2 cellular contexts compared by ENCODE assay signal in the genomic region with DNA sequence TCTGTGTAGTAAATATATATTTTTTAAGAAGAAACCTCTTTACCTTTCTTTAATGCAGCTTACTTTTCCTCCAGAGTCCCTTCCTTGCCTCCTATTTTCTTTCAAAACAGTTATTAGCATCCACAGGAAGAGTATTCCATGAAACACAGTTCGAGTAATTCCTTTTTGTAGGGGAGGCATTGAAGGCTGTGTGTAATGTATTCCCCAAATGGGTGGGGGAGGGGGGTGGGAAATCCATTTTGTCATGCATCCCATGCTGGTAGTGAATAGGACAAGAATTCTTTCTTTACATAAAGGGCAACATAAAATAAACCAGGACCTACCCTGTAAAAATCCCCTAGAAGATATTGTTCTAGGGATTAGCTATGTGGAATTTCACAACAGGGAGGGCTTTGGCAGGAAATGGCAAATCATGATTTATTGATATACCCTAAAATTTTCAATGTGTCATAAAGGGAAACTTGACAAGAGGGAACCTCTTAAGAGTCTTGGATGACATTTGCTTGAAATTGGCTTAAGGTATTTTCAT.
TF ChIP-seq lines count a peak whose summit lies in the region.

No MANE protein-coding gene starts in this region.

TF ChIP-seq in GM23338, 12 proteins besides CTCF, POLR2A, EP300 and RAD21 (continued from another document):
- TF ChIP-seq, protein P1, sequence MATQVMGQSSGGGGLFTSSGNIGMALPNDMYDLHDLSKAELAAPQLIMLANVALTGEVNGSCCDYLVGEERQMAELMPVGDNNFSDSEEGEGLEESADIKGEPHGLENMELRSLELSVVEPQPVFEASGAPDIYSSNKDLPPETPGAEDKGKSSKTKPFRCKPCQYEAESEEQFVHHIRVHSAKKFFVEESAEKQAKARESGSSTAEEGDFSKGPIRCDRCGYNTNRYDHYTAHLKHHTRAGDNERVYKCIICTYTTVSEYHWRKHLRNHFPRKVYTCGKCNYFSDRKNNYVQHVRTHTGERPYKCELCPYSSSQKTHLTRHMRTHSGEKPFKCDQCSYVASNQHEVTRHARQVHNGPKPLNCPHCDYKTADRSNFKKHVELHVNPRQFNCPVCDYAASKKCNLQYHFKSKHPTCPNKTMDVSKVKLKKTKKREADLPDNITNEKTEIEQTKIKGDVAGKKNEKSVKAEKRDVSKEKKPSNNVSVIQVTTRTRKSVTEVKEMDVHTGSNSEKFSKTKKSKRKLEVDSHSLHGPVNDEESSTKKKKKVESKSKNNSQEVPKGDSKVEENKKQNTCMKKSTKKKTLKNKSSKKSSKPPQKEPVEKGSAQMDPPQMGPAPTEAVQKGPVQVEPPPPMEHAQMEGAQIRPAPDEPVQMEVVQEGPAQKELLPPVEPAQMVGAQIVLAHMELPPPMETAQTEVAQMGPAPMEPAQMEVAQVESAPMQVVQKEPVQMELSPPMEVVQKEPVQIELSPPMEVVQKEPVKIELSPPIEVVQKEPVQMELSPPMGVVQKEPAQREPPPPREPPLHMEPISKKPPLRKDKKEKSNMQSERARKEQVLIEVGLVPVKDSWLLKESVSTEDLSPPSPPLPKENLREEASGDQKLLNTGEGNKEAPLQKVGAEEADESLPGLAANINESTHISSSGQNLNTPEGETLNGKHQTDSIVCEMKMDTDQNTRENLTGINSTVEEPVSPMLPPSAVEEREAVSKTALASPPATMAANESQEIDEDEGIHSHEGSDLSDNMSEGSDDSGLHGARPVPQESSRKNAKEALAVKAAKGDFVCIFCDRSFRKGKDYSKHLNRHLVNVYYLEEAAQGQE (IDR thresholded peaks at IDR 0.05; ENCODE audit: unreplicated experiment) = no peak
- TF ChIP-seq, protein P2, sequence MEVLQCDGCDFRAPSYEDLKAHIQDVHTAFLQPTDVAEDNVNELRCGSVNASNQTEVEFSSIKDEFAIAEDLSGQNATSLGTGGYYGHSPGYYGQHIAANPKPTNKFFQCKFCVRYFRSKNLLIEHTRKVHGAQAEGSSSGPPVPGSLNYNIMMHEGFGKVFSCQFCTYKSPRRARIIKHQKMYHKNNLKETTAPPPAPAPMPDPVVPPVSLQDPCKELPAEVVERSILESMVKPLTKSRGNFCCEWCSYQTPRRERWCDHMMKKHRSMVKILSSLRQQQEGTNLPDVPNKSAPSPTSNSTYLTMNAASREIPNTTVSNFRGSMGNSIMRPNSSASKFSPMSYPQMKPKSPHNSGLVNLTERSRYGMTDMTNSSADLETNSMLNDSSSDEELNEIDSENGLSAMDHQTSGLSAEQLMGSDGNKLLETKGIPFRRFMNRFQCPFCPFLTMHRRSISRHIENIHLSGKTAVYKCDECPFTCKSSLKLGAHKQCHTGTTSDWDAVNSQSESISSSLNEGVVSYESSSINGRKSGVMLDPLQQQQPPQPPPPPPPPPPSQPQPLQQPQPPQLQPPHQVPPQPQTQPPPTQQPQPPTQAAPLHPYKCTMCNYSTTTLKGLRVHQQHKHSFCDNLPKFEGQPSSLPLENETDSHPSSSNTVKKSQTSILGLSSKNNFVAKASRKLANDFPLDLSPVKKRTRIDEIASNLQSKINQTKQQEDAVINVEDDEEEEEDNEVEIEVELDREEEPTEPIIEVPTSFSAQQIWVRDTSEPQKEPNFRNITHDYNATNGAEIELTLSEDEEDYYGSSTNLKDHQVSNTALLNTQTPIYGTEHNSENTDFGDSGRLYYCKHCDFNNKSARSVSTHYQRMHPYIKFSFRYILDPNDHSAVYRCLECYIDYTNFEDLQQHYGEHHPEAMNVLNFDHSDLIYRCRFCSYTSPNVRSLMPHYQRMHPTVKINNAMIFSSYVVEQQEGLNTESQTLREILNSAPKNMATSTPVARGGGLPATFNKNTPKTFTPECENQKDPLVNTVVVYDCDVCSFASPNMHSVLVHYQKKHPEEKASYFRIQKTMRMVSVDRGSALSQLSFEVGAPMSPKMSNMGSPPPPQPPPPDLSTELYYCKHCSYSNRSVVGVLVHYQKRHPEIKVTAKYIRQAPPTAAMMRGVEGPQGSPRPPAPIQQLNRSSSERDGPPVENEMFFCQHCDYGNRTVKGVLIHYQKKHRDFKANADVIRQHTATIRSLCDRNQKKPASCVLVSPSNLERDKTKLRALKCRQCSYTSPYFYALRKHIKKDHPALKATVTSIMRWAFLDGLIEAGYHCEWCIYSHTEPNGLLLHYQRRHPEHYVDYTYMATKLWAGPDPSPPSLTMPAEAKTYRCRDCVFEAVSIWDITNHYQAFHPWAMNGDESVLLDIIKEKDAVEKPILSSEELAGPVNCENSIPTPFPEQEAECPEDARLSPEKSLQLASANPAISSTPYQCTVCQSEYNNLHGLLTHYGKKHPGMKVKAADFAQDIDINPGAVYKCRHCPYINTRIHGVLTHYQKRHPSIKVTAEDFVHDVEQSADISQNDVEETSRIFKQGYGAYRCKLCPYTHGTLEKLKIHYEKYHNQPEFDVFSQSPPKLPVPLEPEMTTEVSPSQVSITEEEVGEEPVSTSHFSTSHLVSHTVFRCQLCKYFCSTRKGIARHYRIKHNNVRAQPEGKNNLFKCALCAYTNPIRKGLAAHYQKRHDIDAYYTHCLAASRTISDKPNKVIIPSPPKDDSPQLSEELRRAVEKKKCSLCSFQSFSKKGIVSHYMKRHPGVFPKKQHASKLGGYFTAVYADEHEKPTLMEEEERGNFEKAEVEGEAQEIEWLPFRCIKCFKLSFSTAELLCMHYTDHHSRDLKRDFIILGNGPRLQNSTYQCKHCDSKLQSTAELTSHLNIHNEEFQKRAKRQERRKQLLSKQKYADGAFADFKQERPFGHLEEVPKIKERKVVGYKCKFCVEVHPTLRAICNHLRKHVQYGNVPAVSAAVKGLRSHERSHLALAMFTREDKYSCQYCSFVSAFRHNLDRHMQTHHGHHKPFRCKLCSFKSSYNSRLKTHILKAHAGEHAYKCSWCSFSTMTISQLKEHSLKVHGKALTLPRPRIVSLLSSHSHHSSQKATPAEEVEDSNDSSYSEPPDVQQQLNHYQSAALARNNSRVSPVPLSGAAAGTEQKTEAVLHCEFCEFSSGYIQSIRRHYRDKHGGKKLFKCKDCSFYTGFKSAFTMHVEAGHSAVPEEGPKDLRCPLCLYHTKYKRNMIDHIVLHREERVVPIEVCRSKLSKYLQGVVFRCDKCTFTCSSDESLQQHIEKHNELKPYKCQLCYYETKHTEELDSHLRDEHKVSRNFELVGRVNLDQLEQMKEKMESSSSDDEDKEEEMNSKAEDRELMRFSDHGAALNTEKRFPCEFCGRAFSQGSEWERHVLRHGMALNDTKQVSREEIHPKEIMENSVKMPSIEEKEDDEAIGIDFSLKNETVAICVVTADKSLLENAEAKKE (CRISPR knock-in tag; IDR thresholded peaks at IDR 0.05) = no peak
- TF ChIP-seq EZH2phosphoT487 (IDR thresholded peaks at IDR 0.05; ENCODE audit: unreplicated experiment) (no peak), CREB1 (CRISPR knock-in tag; IDR thresholded peaks at IDR 0.05; ENCODE audit: low read depth) (no peak), POLR2AphosphoS5 (IDR thresholded peaks at IDR 0.05; ENCODE audit: low read depth) (no peak), JUNB (IDR thresholded peaks at IDR 0.05; ENCODE audit: unreplicated experiment) (no peak), NANOG (IDR thresholded peaks at IDR 0.05; ENCODE audit: borderline replicate concordance) (no peak)

TF ChIP-seq in WTC11, 78 proteins besides CTCF, POLR2A, EP300 and RAD21 (continued from another document):
- TF ChIP-seq, protein P3, sequence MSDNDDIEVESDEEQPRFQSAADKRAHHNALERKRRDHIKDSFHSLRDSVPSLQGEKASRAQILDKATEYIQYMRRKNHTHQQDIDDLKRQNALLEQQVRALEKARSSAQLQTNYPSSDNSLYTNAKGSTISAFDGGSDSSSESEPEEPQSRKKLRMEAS (CRISPR knock-in tag; IDR thresholded peaks at IDR 0.05) = no peak
- no peak for TF ChIP-seq ATF1 (CRISPR knock-in tag; IDR thresholded peaks at IDR 0.05)
- no peak for TF ChIP-seq SOX15 (CRISPR knock-in tag; IDR thresholded peaks at IDR 0.05)
- TF ChIP-seq, protein P4, sequence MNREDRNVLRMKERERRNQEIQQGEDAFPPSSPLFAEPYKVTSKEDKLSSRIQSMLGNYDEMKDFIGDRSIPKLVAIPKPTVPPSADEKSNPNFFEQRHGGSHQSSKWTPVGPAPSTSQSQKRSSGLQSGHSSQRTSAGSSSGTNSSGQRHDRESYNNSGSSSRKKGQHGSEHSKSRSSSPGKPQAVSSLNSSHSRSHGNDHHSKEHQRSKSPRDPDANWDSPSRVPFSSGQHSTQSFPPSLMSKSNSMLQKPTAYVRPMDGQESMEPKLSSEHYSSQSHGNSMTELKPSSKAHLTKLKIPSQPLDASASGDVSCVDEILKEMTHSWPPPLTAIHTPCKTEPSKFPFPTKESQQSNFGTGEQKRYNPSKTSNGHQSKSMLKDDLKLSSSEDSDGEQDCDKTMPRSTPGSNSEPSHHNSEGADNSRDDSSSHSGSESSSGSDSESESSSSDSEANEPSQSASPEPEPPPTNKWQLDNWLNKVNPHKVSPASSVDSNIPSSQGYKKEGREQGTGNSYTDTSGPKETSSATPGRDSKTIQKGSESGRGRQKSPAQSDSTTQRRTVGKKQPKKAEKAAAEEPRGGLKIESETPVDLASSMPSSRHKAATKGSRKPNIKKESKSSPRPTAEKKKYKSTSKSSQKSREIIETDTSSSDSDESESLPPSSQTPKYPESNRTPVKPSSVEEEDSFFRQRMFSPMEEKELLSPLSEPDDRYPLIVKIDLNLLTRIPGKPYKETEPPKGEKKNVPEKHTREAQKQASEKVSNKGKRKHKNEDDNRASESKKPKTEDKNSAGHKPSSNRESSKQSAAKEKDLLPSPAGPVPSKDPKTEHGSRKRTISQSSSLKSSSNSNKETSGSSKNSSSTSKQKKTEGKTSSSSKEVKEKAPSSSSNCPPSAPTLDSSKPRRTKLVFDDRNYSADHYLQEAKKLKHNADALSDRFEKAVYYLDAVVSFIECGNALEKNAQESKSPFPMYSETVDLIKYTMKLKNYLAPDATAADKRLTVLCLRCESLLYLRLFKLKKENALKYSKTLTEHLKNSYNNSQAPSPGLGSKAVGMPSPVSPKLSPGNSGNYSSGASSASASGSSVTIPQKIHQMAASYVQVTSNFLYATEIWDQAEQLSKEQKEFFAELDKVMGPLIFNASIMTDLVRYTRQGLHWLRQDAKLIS (CRISPR knock-in tag; IDR thresholded peaks at IDR 0.05; ENCODE audit: borderline replicate concordance) = no peak
- TF ChIP-seq OVOL2 (CRISPR knock-in tag; IDR thresholded peaks at IDR 0.05; ENCODE audit: borderline replicate concordance) = no peak
